In the genomic region with DNA sequence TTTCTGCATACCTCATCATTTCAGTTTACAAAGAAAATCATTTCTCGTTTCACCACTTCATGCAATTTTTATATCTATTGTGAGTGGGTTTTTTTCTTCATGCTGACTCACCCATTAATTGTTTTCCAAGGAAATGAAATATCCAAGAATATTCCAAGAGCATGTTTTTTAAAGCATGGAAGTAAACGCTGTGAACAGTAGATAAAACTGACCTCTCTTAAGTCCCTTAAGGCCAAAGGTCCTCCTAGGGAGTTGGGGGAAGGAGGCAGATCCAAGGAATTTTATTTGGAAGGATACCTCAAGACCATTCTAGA, we compare ENCODE assay signal across 8 cellular contexts. TPM values are rescaled to one million over a fixed set of nuclear protein-coding genes. Genes with fewer than 3 reads are reported as not detected.
A peak's percentile ranks its signal among the peaks of the same experiment; 100 is the strongest.
DNase-seq lines count a peak whose midpoint lies in the region; ATAC-seq lines count a peak whose summit lies in the region.

No MANE protein-coding gene starts in this region.

- H3K4me3 ChIP-seq in stomach smooth muscle (ENCODE audit: low read length in 2 of 2): peak overlapping the region; percentile 60 to 79

- peak overlapping the region; percentile 75 for H3K4me3 Mint-ChIP-seq in T-helper 1 cell treated with Interleukin-12 subunit alpha and Interleukin-12 subunit beta and Interleukin-4 antibody, amounts not matched to agents 30 μg/mL and 1 μg/mL, for 36 hours
- H3K4me3 Mint-ChIP-seq in activated naive CD8-positive, alpha-beta T cell treated with anti-CD3 and anti-CD28 coated beads for 36 hours: peak overlapping the region; percentile 81
- peak overlapping the region; percentile 7 to 67 (median 50) for H3K4me3 Mint-ChIP-seq in immature natural killer cell

- H3K27me3 ChIP-seq in stomach smooth muscle (ENCODE audit: control insufficient read depth in 1 of 2, insufficient read depth in 2 of 2, low read length in 2 of 2): no peaks in the 10 kb centered on the region

- H3K27ac Mint-ChIP-seq in T-helper 1 cell treated with Interleukin-12 subunit alpha and Interleukin-12 subunit beta and Interleukin-4 antibody, amounts not matched to agents 30 μg/mL and 1 μg/mL, for 36 hours: peak overlapping the region; percentile 55
- peak overlapping the region; percentile 90 for H3K27ac Mint-ChIP-seq in activated naive CD8-positive, alpha-beta T cell treated with anti-CD3 and anti-CD28 coated beads for 36 hours
- H3K27ac Mint-ChIP-seq in immature natural killer cell: no peak overlapping the region

- no peaks in the 10 kb centered on the region for H3K36me3 Mint-ChIP-seq in T-helper 1 cell treated with Interleukin-12 subunit alpha and Interleukin-12 subunit beta and Interleukin-4 antibody, amounts not matched to agents 30 μg/mL and 1 μg/mL, for 36 hours (ENCODE audit: low read depth)
- no peaks in the 10 kb centered on the region for H3K36me3 Mint-ChIP-seq in activated naive CD8-positive, alpha-beta T cell treated with anti-CD3 and anti-CD28 coated beads for 36 hours
- H3K36me3 Mint-ChIP-seq in immature natural killer cell: peaks cover 0 to 5% (median 4%) of the 10 kb centered on the region in 3 donors

- peaks cover 12% of the 10 kb centered on the region for H3K4me1 ChIP-seq in stomach smooth muscle (ENCODE audit: control insufficient read depth, insufficient read depth, low read length)

- no peaks in the 10 kb centered on the region for H3K36me3 ChIP-seq in stomach smooth muscle (ENCODE audit: control insufficient read depth in 2 of 2, insufficient read depth in 2 of 2, low read length in 2 of 2)

- H3K4me1 Mint-ChIP-seq in T-helper 1 cell treated with Interleukin-12 subunit alpha and Interleukin-12 subunit beta and Interleukin-4 antibody, amounts not matched to agents 30 μg/mL and 1 μg/mL, for 36 hours (ENCODE audit: low read depth): peaks cover 21% of the 10 kb centered on the region
- peaks cover 26% of the 10 kb centered on the region for H3K4me1 Mint-ChIP-seq in activated naive CD8-positive, alpha-beta T cell treated with anti-CD3 and anti-CD28 coated beads for 36 hours
- H3K4me1 Mint-ChIP-seq in immature natural killer cell: peaks cover 6 to 21% of the 10 kb centered on the region in 2 donors

- no peaks in the 10 kb centered on the region for H3K9me3 ChIP-seq in stomach smooth muscle (ENCODE audit: control insufficient read depth in 2 of 2, low read length in 2 of 2)

- no peak overlapping the region for H3K9ac ChIP-seq in stomach smooth muscle (ENCODE audit: low read length in 2 of 2)

- no peak for ATAC-seq in HG03460 (IDR thresholded peaks at IDR 0.05; ENCODE audit: unreplicated experiment)

- peaks cover 70% of the 10 kb centered on the region for H3K27me3 Mint-ChIP-seq in T-helper 1 cell treated with Interleukin-12 subunit alpha and Interleukin-12 subunit beta and Interleukin-4 antibody, amounts not matched to agents 30 μg/mL and 1 μg/mL, for 36 hours (ENCODE audit: low read depth)
- H3K27me3 Mint-ChIP-seq in activated naive CD8-positive, alpha-beta T cell treated with anti-CD3 and anti-CD28 coated beads for 36 hours: peaks cover 59% of the 10 kb centered on the region
- peaks cover 17 to 23% (median 20%) of the 10 kb centered on the region in 3 donors for H3K27me3 Mint-ChIP-seq in immature natural killer cell (ENCODE audit: low read depth in 3 of 3)

- DNase-seq in T-helper 1 cell (no peak), immature natural killer cell (no peak), NCI-H1105 treated with DMSO at 0.1 percent for 48 hours (lab: John Stamatoyannopoulos, UW) (no peak)
- DNase-seq in activated naive CD8-positive, alpha-beta T cell treated with anti-CD3 and anti-CD28 coated beads for 36 hours: no peak
- DNase-seq in stimulated activated naive CD4-positive, alpha-beta T cell treated with Interleukin-2 at 50 U/mL for 16 hours (lab: John Stamatoyannopoulos, UW): no peak

- H3K9me3 Mint-ChIP-seq in T-helper 1 cell treated with Interleukin-12 subunit alpha and Interleukin-12 subunit beta and Interleukin-4 antibody, amounts not matched to agents 30 μg/mL and 1 μg/mL, for 36 hours: no peaks in the 10 kb centered on the region
- H3K9me3 Mint-ChIP-seq in activated naive CD8-positive, alpha-beta T cell treated with anti-CD3 and anti-CD28 coated beads for 36 hours: no peaks in the 10 kb centered on the region
- peaks cover 0 to 18% (median 2%) of the 10 kb centered on the region in 6 donors for H3K9me3 Mint-ChIP-seq in immature natural killer cell

- no peak overlapping the region for H3K27ac ChIP-seq in stomach smooth muscle (ENCODE audit: low read length)

RNA-seq across cellular contexts. Expression of a gene that starts 2.6 kb away (rescaled TPM):
- total RNA-seq in activated naive CD8-positive, alpha-beta T cell treated with anti-CD3 and anti-CD28 coated beads for 36 hours: 1 to 10 TPM; 3.1 to 5.5 TPM
- not detected for polyA plus RNA-seq in immature natural killer cell

RNA-seq across cellular contexts. Expression of a gene that starts 39.8 kb away (rescaled TPM):
- total RNA-seq in activated naive CD8-positive, alpha-beta T cell treated with anti-CD3 and anti-CD28 coated beads for 36 hours: 1 to 10 TPM; 6.2 to 7.5 TPM
- not detected for polyA plus RNA-seq in immature natural killer cell

Comparison
In these comparisons a context has a peak if more than half of its experiments do, and no peak if none do; other contexts are left out.
1. H3K27ac Mint-ChIP-seq: peak in T-helper 1 cell treated with Interleukin-12 subunit alpha and Interleukin-12 subunit beta and Interleukin-4 antibody, amounts not matched to agents 30 μg/mL and 1 μg/mL, for 36 hours (single experiment) and activated naive CD8-positive, alpha-beta T cell treated with anti-CD3 and anti-CD28 coated beads for 36 hours (single experiment); none in immature natural killer cell (0 of 6).
2. Peak in every context shown above with its lines, with median percentiles within 50 percentile points of each other: H3K4me3 Mint-ChIP-seq.